1 cellular context compared by ENCODE assay signal in genomic region chr2:151409601-151410484, GRCh38.
TF ChIP-seq lines count a peak whose summit lies in the region.

RIF1 (plus strand) TSS chr2:151409902; CDS start chr2:151410424, 522 bp downstream.

TF ChIP-seq in K562, 482 proteins besides CTCF, POLR2A, EP300 and RAD21 (continued from another document and continues in another):
- TF ChIP-seq MLLT1 (IDR thresholded peaks at IDR 0.05) = peak; percentile 15 to 100; a peak in 3 of 4 replicates
- peak; percentile 100 for TF ChIP-seq ZBTB17 (CRISPR knock-in tag; IDR thresholded peaks at IDR 0.05)
- TF ChIP-seq CGGBP1 (CRISPR knock-in tag; IDR thresholded peaks at IDR 0.05) = no peak
- TF ChIP-seq STAG1 (CRISPR knock-in tag; IDR thresholded peaks at IDR 0.05; ENCODE audit: borderline replicate concordance) = no peak
- TF ChIP-seq BRCA1 (IDR thresholded peaks at IDR 0.05) = no peak
- no peak for TF ChIP-seq BRCA1 (CRISPR knock-in tag; IDR thresholded peaks at IDR 0.05)
- TF ChIP-seq ZNF584 (CRISPR knock-in tag; IDR thresholded peaks at IDR 0.05; ENCODE audit: low read depth) = no peak
- TF ChIP-seq RFX5 (IDR thresholded peaks at IDR 0.05; ENCODE audit: low read depth, low read length) = no peak
- 0 out of 2 replicates have a peak, but pooled peaks have one; percentile 80 for TF ChIP-seq ZNF609 (CRISPR knock-in tag; IDR thresholded peaks at IDR 0.05; ENCODE audit: borderline replicate concordance)
- no peak for TF ChIP-seq NR2C1 (IDR thresholded peaks at IDR 0.05)
- peak; percentile 78 for TF ChIP-seq NR2C1 (tag; IDR thresholded peaks at IDR 0.05)
- TF ChIP-seq UBTF (IDR thresholded peaks at IDR 0.05; ENCODE audit: borderline replicate concordance in 1 of 2, low read depth in 2 of 2, low read length in 2 of 2) = peak; percentile 77 to 85; a peak in 2 of 4 replicates
- no peak for TF ChIP-seq ATF2 (CRISPR knock-in tag; IDR thresholded peaks at IDR 0.05)
- peak; percentile 27 for TF ChIP-seq CBX1 (IDR thresholded peaks at IDR 0.05; ENCODE audit: low read depth)
- TF ChIP-seq NKRF (IDR thresholded peaks at IDR 0.05; ENCODE audit: borderline replicate concordance) = peak; percentile 82; the same call in 1 of the 2 replicates
- no peak for TF ChIP-seq RBM15 (IDR thresholded peaks at IDR 0.05; ENCODE audit: insufficient read depth, low read length)
- no peak for TF ChIP-seq ZNF280B (CRISPR knock-in tag; IDR thresholded peaks at IDR 0.05)
- TF ChIP-seq ZNF695 (CRISPR knock-in tag; IDR thresholded peaks at IDR 0.05) = no peak
- TF ChIP-seq PHF8 (IDR thresholded peaks at IDR 0.05; ENCODE audit: borderline replicate concordance, low read length) = peak; percentile 96
- peak; percentile 68 for TF ChIP-seq SIN3B (IDR thresholded peaks at IDR 0.05; ENCODE audit: low read depth)
- TF ChIP-seq ARID3A (IDR thresholded peaks at IDR 0.05; ENCODE audit: borderline replicate concordance, low read depth, low read length) = no peak
- no peak for TF ChIP-seq EWSR1 (IDR thresholded peaks at IDR 0.05; ENCODE audit: borderline replicate concordance, low read depth, partially characterized antibody)
- no peak for TF ChIP-seq POLR3G (IDR thresholded peaks at IDR 0.05; ENCODE audit: extremely low read depth, insufficient read length, insufficient replicate concordance)
- TF ChIP-seq STAT5A (IDR thresholded peaks at IDR 0.05; ENCODE audit: borderline replicate concordance, low read length) = no peak; the same call in 1 of the 2 replicates
- TF ChIP-seq ATF6 (CRISPR knock-in tag; IDR thresholded peaks at IDR 0.05) = peak; percentile 93
- no peak for TF ChIP-seq MBD1 (CRISPR knock-in tag; IDR thresholded peaks at IDR 0.05)
- TF ChIP-seq MECOM (CRISPR knock-in tag; IDR thresholded peaks at IDR 0.05) = no peak
- TF ChIP-seq EP400 (IDR thresholded peaks at IDR 0.05) = peak; percentile 100
- no peak for TF ChIP-seq DDX20 (tag; IDR thresholded peaks at IDR 0.05; ENCODE audit: low read depth)
- peak; percentile 64; the same call in 1 of the 2 replicates for TF ChIP-seq ZNF175 (CRISPR knock-in tag; IDR thresholded peaks at IDR 0.05; ENCODE audit: low read depth)
